Comparison of ENCODE assay signal across 1 cellular context in genomic region chr2:73736855-73737779, GRCh38.
A peak's percentile ranks its signal among the peaks of the same experiment; 100 is the strongest.
TF ChIP-seq lines count a peak whose summit lies in the region.

TSS of gene TPRKB (minus strand) at chr2:73737345. CDS start at chr2:73734569, 2,776 bp downstream.

TF ChIP-seq in HepG2, 621 proteins besides CTCF, POLR2A, EP300 and RAD21 (continued from another document and continues in another):
- TF ChIP-seq, protein P1, sequence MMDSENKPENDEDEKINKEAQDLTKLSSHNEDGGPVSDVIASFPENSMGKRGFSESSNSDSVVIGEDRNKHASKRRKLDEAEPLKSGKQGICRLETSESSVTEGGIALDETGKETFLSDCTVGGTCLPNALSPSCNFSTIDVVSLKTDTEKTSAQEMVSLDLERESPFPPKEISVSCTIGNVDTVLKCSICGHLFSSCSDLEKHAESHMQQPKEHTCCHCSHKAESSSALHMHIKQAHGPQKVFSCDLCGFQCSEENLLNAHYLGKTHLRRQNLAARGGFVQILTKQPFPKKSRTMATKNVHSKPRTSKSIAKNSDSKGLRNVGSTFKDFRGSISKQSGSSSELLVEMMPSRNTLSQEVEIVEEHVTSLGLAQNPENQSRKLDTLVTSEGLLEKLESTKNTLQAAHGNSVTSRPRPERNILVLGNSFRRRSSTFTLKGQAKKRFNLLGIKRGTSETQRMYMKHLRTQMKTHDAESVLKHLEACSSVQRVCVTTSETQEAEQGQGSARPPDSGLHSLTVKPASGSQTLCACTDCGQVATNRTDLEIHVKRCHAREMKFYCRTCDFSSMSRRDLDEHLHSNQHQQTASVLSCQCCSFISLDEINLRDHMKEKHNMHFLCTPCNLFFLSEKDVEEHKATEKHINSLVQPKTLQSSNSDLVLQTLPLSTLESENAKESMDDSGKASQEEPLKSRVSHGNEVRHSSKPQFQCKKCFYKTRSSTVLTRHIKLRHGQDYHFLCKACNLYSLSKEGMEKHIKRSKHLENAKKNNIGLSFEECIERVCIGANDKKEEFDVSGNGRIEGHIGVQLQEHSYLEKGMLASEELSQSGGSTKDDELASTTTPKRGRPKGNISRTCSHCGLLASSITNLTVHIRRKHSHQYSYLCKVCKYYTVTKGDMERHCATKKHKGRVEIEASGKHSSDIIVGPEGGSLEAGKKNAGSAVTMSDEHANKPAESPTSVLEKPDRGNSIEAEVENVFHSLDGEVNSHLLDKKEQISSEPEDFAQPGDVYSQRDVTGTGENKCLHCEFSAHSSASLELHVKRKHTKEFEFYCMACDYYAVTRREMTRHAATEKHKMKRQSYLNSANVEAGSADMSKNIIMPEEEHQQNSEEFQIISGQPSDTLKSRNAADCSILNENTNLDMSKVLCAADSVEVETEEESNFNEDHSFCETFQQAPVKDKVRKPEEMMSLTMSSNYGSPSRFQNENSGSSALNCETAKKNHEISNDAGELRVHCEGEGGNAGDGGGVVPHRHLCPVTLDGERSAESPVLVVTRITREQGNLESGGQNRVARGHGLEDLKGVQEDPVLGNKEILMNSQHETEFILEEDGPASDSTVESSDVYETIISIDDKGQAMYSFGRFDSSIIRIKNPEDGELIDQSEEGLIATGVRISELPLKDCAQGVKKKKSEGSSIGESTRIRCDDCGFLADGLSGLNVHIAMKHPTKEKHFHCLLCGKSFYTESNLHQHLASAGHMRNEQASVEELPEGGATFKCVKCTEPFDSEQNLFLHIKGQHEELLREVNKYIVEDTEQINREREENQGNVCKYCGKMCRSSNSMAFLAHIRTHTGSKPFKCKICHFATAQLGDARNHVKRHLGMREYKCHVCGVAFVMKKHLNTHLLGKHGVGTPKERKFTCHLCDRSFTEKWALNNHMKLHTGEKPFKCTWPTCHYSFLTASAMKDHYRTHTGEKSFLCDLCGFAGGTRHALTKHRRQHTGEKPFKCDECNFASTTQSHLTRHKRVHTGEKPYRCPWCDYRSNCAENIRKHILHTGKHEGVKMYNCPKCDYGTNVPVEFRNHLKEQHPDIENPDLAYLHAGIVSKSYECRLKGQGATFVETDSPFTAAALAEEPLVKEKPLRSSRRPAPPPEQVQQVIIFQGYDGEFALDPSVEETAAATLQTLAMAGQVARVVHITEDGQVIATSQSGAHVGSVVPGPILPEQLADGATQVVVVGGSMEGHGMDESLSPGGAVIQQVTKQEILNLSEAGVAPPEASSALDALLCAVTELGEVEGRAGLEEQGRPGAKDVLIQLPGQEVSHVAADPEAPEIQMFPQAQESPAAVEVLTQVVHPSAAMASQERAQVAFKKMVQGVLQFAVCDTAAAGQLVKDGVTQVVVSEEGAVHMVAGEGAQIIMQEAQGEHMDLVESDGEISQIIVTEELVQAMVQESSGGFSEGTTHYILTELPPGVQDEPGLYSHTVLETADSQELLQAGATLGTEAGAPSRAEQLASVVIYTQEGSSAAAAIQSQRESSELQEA (CRISPR knock-in tag; IDR thresholded peaks at IDR 0.05; ENCODE audit: not compliant biosample characterization): no peak
- TF ChIP-seq DZIP1 (CRISPR knock-in tag; IDR thresholded peaks at IDR 0.05) (no peak), KLF13 (CRISPR knock-in tag; IDR thresholded peaks at IDR 0.05) (peak; percentile 75; the same call in 1 of the 2 replicates), ZNF296 (CRISPR knock-in tag; conservative IDR thresholded peaks at IDR 0.05) (0 out of 2 replicates have a peak, but pooled peaks have one; percentile 23), ZSCAN29 (CRISPR knock-in tag; conservative IDR thresholded peaks at IDR 0.05) (0 out of 2 replicates have a peak, but pooled peaks have one; percentile 59), ZKSCAN1 (IDR thresholded peaks at IDR 0.05; ENCODE audit: low read length) (peak; percentile 39; the same call in 1 of the 2 replicates), ETV6 (CRISPR knock-in tag; conservative IDR thresholded peaks at IDR 0.05) (peak; percentile 97), KLF16 (CRISPR knock-in tag; IDR thresholded peaks at IDR 0.05) (peak in 1 of 2 experiments; percentile 95; a peak in 2 of 4 replicates), PITX1 (CRISPR knock-in tag; IDR thresholded peaks at IDR 0.05) (peak; percentile 49; the same call in 1 of the 2 replicates), GABPB1 (CRISPR knock-in tag; IDR thresholded peaks at IDR 0.05) (peak; percentile 99), GATAD1 (CRISPR knock-in tag; IDR thresholded peaks at IDR 0.05) (peak; percentile 98), RBAK (CRISPR knock-in tag; IDR thresholded peaks at IDR 0.05) (no peak), LRRFIP1 (CRISPR knock-in tag; conservative IDR thresholded peaks at IDR 0.05) (no peak), ZNF781 (CRISPR knock-in tag; IDR thresholded peaks at IDR 0.05; ENCODE audit: borderline replicate concordance, not compliant biosample characterization) (peak; percentile 60), FOXA3 (CRISPR knock-in tag; IDR thresholded peaks at IDR 0.05) (peak; percentile 69), ZNF709 (CRISPR knock-in tag; IDR thresholded peaks at IDR 0.05) (peak; percentile 99), PAF1 (CRISPR knock-in tag; IDR thresholded peaks at IDR 0.05) (no peak), STAT5B (CRISPR knock-in tag; IDR thresholded peaks at IDR 0.05) (no peak), ZNF17 (CRISPR knock-in tag; IDR thresholded peaks at IDR 0.05) (0 out of 2 replicates have a peak, but pooled peaks have one; percentile 78), MXI1 (IDR thresholded peaks at IDR 0.05; ENCODE audit: borderline replicate concordance, low read depth, low read length) (peak; percentile 79; the same call in 2 of the 3 replicates), GATA4 (IDR thresholded peaks at IDR 0.05; ENCODE audit: borderline replicate concordance, low read depth) (no peak)
- TF ChIP-seq, protein P2, sequence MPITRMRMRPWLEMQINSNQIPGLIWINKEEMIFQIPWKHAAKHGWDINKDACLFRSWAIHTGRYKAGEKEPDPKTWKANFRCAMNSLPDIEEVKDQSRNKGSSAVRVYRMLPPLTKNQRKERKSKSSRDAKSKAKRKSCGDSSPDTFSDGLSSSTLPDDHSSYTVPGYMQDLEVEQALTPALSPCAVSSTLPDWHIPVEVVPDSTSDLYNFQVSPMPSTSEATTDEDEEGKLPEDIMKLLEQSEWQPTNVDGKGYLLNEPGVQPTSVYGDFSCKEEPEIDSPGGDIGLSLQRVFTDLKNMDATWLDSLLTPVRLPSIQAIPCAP (CRISPR knock-in tag; IDR thresholded peaks at IDR 0.05; ENCODE audit: low read depth): no peak
- TF ChIP-seq, protein P3, sequence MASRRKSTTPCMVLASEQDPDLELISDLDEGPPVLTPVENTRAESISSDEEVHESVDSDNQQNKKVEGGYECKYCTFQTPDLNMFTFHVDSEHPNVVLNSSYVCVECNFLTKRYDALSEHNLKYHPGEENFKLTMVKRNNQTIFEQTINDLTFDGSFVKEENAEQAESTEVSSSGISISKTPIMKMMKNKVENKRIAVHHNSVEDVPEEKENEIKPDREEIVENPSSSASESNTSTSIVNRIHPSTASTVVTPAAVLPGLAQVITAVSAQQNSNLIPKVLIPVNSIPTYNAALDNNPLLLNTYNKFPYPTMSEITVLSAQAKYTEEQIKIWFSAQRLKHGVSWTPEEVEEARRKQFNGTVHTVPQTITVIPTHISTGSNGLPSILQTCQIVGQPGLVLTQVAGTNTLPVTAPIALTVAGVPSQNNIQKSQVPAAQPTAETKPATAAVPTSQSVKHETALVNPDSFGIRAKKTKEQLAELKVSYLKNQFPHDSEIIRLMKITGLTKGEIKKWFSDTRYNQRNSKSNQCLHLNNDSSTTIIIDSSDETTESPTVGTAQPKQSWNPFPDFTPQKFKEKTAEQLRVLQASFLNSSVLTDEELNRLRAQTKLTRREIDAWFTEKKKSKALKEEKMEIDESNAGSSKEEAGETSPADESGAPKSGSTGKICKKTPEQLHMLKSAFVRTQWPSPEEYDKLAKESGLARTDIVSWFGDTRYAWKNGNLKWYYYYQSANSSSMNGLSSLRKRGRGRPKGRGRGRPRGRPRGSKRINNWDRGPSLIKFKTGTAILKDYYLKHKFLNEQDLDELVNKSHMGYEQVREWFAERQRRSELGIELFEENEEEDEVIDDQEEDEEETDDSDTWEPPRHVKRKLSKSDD (CRISPR knock-in tag; IDR thresholded peaks at IDR 0.05; ENCODE audit: low read depth): peak; percentile 83; the same call in 1 of the 2 replicates
- TF ChIP-seq, protein P4, sequence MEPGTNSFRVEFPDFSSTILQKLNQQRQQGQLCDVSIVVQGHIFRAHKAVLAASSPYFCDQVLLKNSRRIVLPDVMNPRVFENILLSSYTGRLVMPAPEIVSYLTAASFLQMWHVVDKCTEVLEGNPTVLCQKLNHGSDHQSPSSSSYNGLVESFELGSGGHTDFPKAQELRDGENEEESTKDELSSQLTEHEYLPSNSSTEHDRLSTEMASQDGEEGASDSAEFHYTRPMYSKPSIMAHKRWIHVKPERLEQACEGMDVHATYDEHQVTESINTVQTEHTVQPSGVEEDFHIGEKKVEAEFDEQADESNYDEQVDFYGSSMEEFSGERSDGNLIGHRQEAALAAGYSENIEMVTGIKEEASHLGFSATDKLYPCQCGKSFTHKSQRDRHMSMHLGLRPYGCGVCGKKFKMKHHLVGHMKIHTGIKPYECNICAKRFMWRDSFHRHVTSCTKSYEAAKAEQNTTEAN (CRISPR knock-in tag; conservative IDR thresholded peaks at IDR 0.05): 0 out of 2 replicates have a peak, but pooled peaks have one; percentile 24
- TF ChIP-seq, protein P5, sequence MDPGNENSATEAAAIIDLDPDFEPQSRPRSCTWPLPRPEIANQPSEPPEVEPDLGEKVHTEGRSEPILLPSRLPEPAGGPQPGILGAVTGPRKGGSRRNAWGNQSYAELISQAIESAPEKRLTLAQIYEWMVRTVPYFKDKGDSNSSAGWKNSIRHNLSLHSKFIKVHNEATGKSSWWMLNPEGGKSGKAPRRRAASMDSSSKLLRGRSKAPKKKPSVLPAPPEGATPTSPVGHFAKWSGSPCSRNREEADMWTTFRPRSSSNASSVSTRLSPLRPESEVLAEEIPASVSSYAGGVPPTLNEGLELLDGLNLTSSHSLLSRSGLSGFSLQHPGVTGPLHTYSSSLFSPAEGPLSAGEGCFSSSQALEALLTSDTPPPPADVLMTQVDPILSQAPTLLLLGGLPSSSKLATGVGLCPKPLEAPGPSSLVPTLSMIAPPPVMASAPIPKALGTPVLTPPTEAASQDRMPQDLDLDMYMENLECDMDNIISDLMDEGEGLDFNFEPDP (CRISPR knock-in tag; conservative IDR thresholded peaks at IDR 0.05): no peak
- TF ChIP-seq, protein P6, sequence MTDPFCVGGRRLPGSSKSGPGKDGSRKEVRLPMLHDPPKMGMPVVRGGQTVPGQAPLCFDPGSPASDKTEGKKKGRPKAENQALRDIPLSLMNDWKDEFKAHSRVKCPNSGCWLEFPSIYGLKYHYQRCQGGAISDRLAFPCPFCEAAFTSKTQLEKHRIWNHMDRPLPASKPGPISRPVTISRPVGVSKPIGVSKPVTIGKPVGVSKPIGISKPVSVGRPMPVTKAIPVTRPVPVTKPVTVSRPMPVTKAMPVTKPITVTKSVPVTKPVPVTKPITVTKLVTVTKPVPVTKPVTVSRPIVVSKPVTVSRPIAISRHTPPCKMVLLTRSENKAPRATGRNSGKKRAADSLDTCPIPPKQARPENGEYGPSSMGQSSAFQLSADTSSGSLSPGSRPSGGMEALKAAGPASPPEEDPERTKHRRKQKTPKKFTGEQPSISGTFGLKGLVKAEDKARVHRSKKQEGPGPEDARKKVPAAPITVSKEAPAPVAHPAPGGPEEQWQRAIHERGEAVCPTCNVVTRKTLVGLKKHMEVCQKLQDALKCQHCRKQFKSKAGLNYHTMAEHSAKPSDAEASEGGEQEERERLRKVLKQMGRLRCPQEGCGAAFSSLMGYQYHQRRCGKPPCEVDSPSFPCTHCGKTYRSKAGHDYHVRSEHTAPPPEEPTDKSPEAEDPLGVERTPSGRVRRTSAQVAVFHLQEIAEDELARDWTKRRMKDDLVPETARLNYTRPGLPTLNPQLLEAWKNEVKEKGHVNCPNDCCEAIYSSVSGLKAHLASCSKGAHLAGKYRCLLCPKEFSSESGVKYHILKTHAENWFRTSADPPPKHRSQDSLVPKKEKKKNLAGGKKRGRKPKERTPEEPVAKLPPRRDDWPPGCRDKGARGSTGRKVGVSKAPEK (CRISPR knock-in tag; IDR thresholded peaks at IDR 0.05; ENCODE audit: borderline replicate concordance): no peak
- TF ChIP-seq, protein P7, sequence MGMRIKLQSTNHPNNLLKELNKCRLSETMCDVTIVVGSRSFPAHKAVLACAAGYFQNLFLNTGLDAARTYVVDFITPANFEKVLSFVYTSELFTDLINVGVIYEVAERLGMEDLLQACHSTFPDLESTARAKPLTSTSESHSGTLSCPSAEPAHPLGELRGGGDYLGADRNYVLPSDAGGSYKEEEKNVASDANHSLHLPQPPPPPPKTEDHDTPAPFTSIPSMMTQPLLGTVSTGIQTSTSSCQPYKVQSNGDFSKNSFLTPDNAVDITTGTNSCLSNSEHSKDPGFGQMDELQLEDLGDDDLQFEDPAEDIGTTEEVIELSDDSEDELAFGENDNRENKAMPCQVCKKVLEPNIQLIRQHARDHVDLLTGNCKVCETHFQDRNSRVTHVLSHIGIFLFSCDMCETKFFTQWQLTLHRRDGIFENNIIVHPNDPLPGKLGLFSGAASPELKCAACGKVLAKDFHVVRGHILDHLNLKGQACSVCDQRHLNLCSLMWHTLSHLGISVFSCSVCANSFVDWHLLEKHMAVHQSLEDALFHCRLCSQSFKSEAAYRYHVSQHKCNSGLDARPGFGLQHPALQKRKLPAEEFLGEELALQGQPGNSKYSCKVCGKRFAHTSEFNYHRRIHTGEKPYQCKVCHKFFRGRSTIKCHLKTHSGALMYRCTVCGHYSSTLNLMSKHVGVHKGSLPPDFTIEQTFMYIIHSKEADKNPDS (CRISPR knock-in tag; IDR thresholded peaks at IDR 0.05): no peak
